8 cellular contexts compared by ENCODE assay signal in genomic region chr7:128672927-128673517, GRCh38. TPM values are rescaled to one million over a fixed set of nuclear protein-coding genes. Genes with fewer than 3 reads are reported as not detected.
DNase-seq lines count a peak whose midpoint lies in the region; ATAC-seq, FAIRE-seq and TF ChIP-seq lines count a peak whose summit lies in the region.
"Had no signal": no experiment of that assay in that cellular context is flagged by ENCODE, and none has a peak within 500 bp of the region (broad histone marks: within the 10 kb centered on the region; RNA-seq: fewer than 3 reads in every experiment).

No MANE protein-coding gene starts in this region.

- peaks cover 0 to 11% (median 6%) of the 10 kb centered on the region in 5 donors for H3K27me3 Mint-ChIP-seq in naive thymus-derived CD8-positive, alpha-beta T cell

- ATAC-seq in naive thymus-derived CD8-positive, alpha-beta T cell = peak; percentile 56 to 70
- ATAC-seq in HG02981 (IDR thresholded peaks at IDR 0.05; ENCODE audit: unreplicated experiment) = no peak

- peak; percentile 40; the same call in 2 of the 3 replicates for TF ChIP-seq CTCF in GM12872 (IDR thresholded peaks at IDR 0.05; ENCODE audit: insufficient read depth, low read depth, low read length)
- TF ChIP-seq CTCF in H1 (IDR thresholded peaks at IDR 0.05; ENCODE audit: control extremely low read depth in 1 of 3, insufficient read depth in 1 of 3, low read depth in 1 of 3, low read length in 3 of 3) = peak; percentile 67 to 93 (median 88)

- no peaks in the 10 kb centered on the region for H3K79me1 ChIP-seq in H1 (ENCODE audit: low read depth, low read length)

- H3K23ac ChIP-seq in H1 (ENCODE audit: insufficient read length) = no peak overlapping the region

- no peaks in the 10 kb centered on the region for H3K9me3 ChIP-seq in H1 (ENCODE audit: insufficient read depth in 2 of 2, low read depth in 1 of 2, low read length in 1 of 2)
- no peaks in the 10 kb centered on the region for H3K9me3 ChIP-seq in Karpas-422 (ENCODE audit: low read length)

- peak overlapping the region in 1 of 10 donors; percentile 9 for H3K4me3 Mint-ChIP-seq in naive thymus-derived CD8-positive, alpha-beta T cell

- H2AK5ac ChIP-seq in H1 (ENCODE audit: low read depth, low read length) = no peak overlapping the region

- H4K91ac ChIP-seq in H1 (replicated peaks; ENCODE audit: insufficient read length, low read length) = no peak overlapping the region

- peak overlapping the region in 2 of 10 donors; percentile 30 to 63 for H3K27ac Mint-ChIP-seq in naive thymus-derived CD8-positive, alpha-beta T cell

- no peak overlapping the region for H2BK12ac ChIP-seq in H1 (ENCODE audit: low read depth, low read length)

- no peak overlapping the region for H4K5ac ChIP-seq in H1 (ENCODE audit: insufficient read length, low read depth, low read length)

- H3K4me2 ChIP-seq in H1 (ENCODE audit: insufficient read depth in 1 of 2, low read depth in 2 of 2, low read length in 2 of 2) (no peak overlapping the region), Karpas-422 (ENCODE audit: low read depth, low read length, poor library complexity, severe bottlenecking) (no peak overlapping the region)

- H3K27me3 ChIP-seq in H1 (replicated peaks in 1 of 4; ENCODE audit: control insufficient read depth in 3 of 4, extremely low read depth in 1 of 4, insufficient read depth in 3 of 4, low read length in 3 of 4) = no peaks in the 10 kb centered on the region; a peak in 1 of 7 replicates
- no peaks in the 10 kb centered on the region for H3K27me3 ChIP-seq in Karpas-422 (ENCODE audit: low read length)

- no peak overlapping the region for H2BK5ac ChIP-seq in H1 (ENCODE audit: low read depth, low read length)

- H3K36me3 ChIP-seq in H1 (ENCODE audit: control insufficient read depth in 2 of 4, insufficient read depth in 4 of 4, low read length in 3 of 4) = no peaks in the 10 kb centered on the region
- H3K36me3 ChIP-seq in Karpas-422 (ENCODE audit: insufficient read depth, low read length) = peaks cover 4% of the 10 kb centered on the region; the same call in 1 of the 2 replicates

- no peak for TF ChIP-seq POLR2A in H1 (IDR thresholded peaks at IDR 0.05; ENCODE audit: control extremely low read depth in 1 of 2, low read depth in 2 of 2, low read length in 2 of 2)

- peak; percentile 89 for FAIRE-seq in H1 (lab: Jason Lieb, UNC)
- FAIRE-seq: islet of Langerhans had no signal

- no peak for TF ChIP-seq EP300 in H1 (IDR thresholded peaks at IDR 0.05; ENCODE audit: borderline replicate concordance in 1 of 2, low read depth in 2 of 2, low read length in 2 of 2)

- H3K9ac ChIP-seq in H1 (replicated peaks in 1 of 4; ENCODE audit: extremely low read depth in 1 of 4, low read depth in 3 of 4, low read length in 3 of 4) = no peak overlapping the region
- H3K9ac ChIP-seq in Karpas-422 (ENCODE audit: low read length) = no peak overlapping the region

- peak overlapping the region; percentile 79; the same call in 1 of the 2 replicates for H2AFZ ChIP-seq in H1 (ENCODE audit: low read length)
- H2AFZ ChIP-seq in Karpas-422 (ENCODE audit: low read length) = no peak overlapping the region

- H3K4ac ChIP-seq in H1 (replicated peaks; ENCODE audit: insufficient read length, low read depth, low read length) = no peak overlapping the region

- H2BK20ac ChIP-seq in H1 (ENCODE audit: low read length) = no peak overlapping the region

- DNase-seq in NCI-H69 (lab: John Stamatoyannopoulos, UW) (peak; percentile 48), H1 (ENCODE audit: low read depth in 1 of 2, low spot score in 2 of 2) (peak; percentile 41 to 70), Karpas-422 (no peak), NCI-H187 (lab: John Stamatoyannopoulos, UW) (no peak)
- DNase-seq in naive thymus-derived CD8-positive, alpha-beta T cell = peak in 3 of 10 donors; percentile 7 to 16 (median 16)

- H3K36me3 Mint-ChIP-seq in naive thymus-derived CD8-positive, alpha-beta T cell = no peaks in the 10 kb centered on the region

- peaks cover 0 to 11% (median 8%) of the 10 kb centered on the region in 4 donors for H3K4me1 Mint-ChIP-seq in naive thymus-derived CD8-positive, alpha-beta T cell

- no peak overlapping the region for H3K56ac ChIP-seq in H1 (replicated peaks; ENCODE audit: insufficient read length, low read depth, low read length)

- H4K20me1 ChIP-seq in H1 (replicated peaks in 1 of 2; ENCODE audit: control insufficient read depth in 1 of 2, insufficient read depth in 2 of 2, low read length in 2 of 2) = no peaks in the 10 kb centered on the region
- no peaks in the 10 kb centered on the region for H4K20me1 ChIP-seq in Karpas-422 (ENCODE audit: insufficient read depth, low read depth, low read length)

- CTCF ChIA-PET in H1 (lab: Charles Lee; ENCODE audit: partially characterized antibody) = interaction anchor here (0.5 to 4.7 kb wide), 19 partner anchors 10 to 1310 kb away, joined by 3 to 53 read pairs (median 5); partner anchors contain the start of gene CALU

- no peaks in the 10 kb centered on the region for H3K9me3 Mint-ChIP-seq in naive thymus-derived CD8-positive, alpha-beta T cell

- H3K18ac ChIP-seq in H1 (ENCODE audit: extremely low read depth, low read length) = no peak overlapping the region

- no peaks in the 10 kb centered on the region for H3K79me2 ChIP-seq in H1 (ENCODE audit: control insufficient read depth in 1 of 2, insufficient read depth in 2 of 2, low read length in 2 of 2)
- H3K79me2 ChIP-seq in Karpas-422 (ENCODE audit: low read length) = no peaks in the 10 kb centered on the region

- H3K27ac ChIP-seq in H1 (ENCODE audit: low read depth, low read length) (no peak overlapping the region), Karpas-422 (ENCODE audit: low read length) (no peak overlapping the region)

- POLR2A ChIA-PET in H1 (lab: Charles Lee; ENCODE audit: partially characterized antibody) = interaction anchor here (0.5 to 2.0 kb wide), 2 partner anchors 9 to 208 kb away, joined by 3 to 7 read pairs; no protein-coding TSS in a partner anchor
- POLR2A ChIA-PET in naive thymus-derived CD8-positive, alpha-beta T cell (lab: Charles Lee) = no interaction called here

- H4K8ac ChIP-seq in H1 (ENCODE audit: extremely low read depth, insufficient read depth, low read length) = no peak overlapping the region

- H3K4me1 ChIP-seq in H1 (replicated peaks in 1 of 4; ENCODE audit: control insufficient read depth in 3 of 4, insufficient read depth in 4 of 4, low read length in 3 of 4) (no peaks in the 10 kb centered on the region), Karpas-422 (ENCODE audit: low read length) (no peaks in the 10 kb centered on the region)

- WGBS in H1 (ENCODE audit: extremely low coverage in 1 of 2, insufficient coverage in 1 of 2, insufficient read length in 1 of 2, insufficient replicate concordance in 2 of 2, low coverage in 1 of 2, low lambda C conversion rate in 2 of 2, missing lambda C conversion rate in 1 of 2), 2 experiments = 34% methylated on average over 7 of the region's 7 CpGs; no CpG with 5 or more reads in 1 of the 2 experiments

- TF ChIP-seq RAD21 in H1 (IDR thresholded peaks at IDR 0.05 in 1 of 2, conservative IDR thresholded peaks at IDR 0.05 in 1 of 2; ENCODE audit: low read depth in 2 of 2, low read length in 2 of 2) = peak; percentile 53 to 63; a peak in 3 of 4 replicates

- no peaks in the 10 kb centered on the region for H3K9me2 ChIP-seq in Karpas-422 (replicated peaks; ENCODE audit: insufficient read depth, low read length)

- no peaks in the 10 kb centered on the region for H3K23me2 ChIP-seq in H1 (ENCODE audit: low read depth, low read length)

- H3K4me3 ChIP-seq in H1 (ENCODE audit: extremely low read depth in 1 of 4, insufficient read depth in 2 of 4, low read depth in 3 of 4, low read length in 4 of 4) = no peak overlapping the region
- no peak overlapping the region for H3K4me3 ChIP-seq in Karpas-422 (ENCODE audit: low read length)

- H2BK120ac ChIP-seq in H1 (replicated peaks; ENCODE audit: low read depth, low read length) = no peak overlapping the region

- no peak overlapping the region for H2BK15ac ChIP-seq in H1 (ENCODE audit: low read length)

- H3K14ac ChIP-seq in H1 (ENCODE audit: insufficient read length) = no peak overlapping the region

TF ChIP-seq in H1, 55 proteins besides CTCF, POLR2A, EP300 and RAD21:
- TF ChIP-seq NRF1 (IDR thresholded peaks at IDR 0.05; ENCODE audit: low read depth, low read length) (peak; percentile 22; the same call in 1 of the 2 replicates), MAX (IDR thresholded peaks at IDR 0.05) (0 out of 2 replicates have a peak, but pooled peaks have one; percentile 34), CEBPB (IDR thresholded peaks at IDR 0.05; ENCODE audit: low read depth, low read length) (no peak)

RNA-seq across cellular contexts. Expression of gene GARIN1A, which starts 0.9 kb away (rescaled TPM):
- total RNA-seq in H1 (2021; fragmentation: NEBNext Ultra II Directional; extraction: Animal tissue kit (Norgen Biotek cat#: 25700)) = 0.29 and 0.34 TPM in 2 replicates
- 0.03 TPM in 1 of 2 replicates, not detected in the other for polyA plus RNA-seq in H1 (2011; rRNA removed)
- 0.01 TPM for polyA plus RNA-seq in H1 (2011; cell fraction: cytosol; rRNA removed)
- 0.44 TPM for polyA plus RNA-seq in H1 (2011; cell fraction: nucleus; rRNA removed)
- 0.05 to 0.08 TPM (median 0.06 TPM) in 3 of 4 replicates, not detected in the other for polyA plus RNA-seq in H1 (2012, experiment 1 of 2)
- 0.16 TPM for polyA plus RNA-seq in H1 (2012, experiment 2 of 2)
- polyA plus RNA-seq in H1 (2013, experiment 1 of 2) = under 0.01 TPM
- polyA plus RNA-seq in H1 (2013, experiment 2 of 2) = 0.02 TPM
- polyA minus RNA-seq in H1 (2011; rRNA and poly(A)+ RNA removed) = 0.03 TPM in 1 of 2 replicates, not detected in the other
- not detected for polyA minus RNA-seq in H1 (2011; cell fraction: cytosol; rRNA and poly(A)+ RNA removed)
- not detected for polyA minus RNA-seq in H1 (2011; cell fraction: nucleus; rRNA and poly(A)+ RNA removed)
- total RNA-seq in naive thymus-derived CD8-positive, alpha-beta T cell = 1 to 10 TPM; 2.9 to 3.6 TPM
- under 1 TPM in 2 of 3 donors, not detected in 1; 0.02 to 0.09 TPM for polyA plus RNA-seq in naive thymus-derived CD8-positive, alpha-beta T cell
- total RNA-seq in Karpas-422 (2014; rRNA removed; shearing (Covaris generic); ENCODE audit: low replicate concordance) = 1.1 and 1.8 TPM in 2 replicates

Comparison
In these comparisons a context has a peak if more than half of its experiments do, and no peak if none do; other contexts are left out.
1. DNase-seq: peak in NCI-H69 (single experiment) and H1 (2 of 2); none in Karpas-422 (single experiment) and NCI-H187 (0 of 2).